In genomic region chr1:67174716-67175284, GRCh38 we compare ENCODE assay signal across 1 cellular context.
TF ChIP-seq lines count a peak whose summit lies in the region.

No MANE protein-coding gene starts in this region.

TF ChIP-seq in GM12878, 131 proteins besides CTCF, POLR2A, EP300 and RAD21:
- TF ChIP-seq SMAD5 (IDR thresholded peaks at IDR 0.05; ENCODE audit: low read depth) = no peak
- TF ChIP-seq NR2C2 (IDR thresholded peaks at IDR 0.05; ENCODE audit: borderline replicate concordance, control insufficient read depth, insufficient read length, low read depth) = no peak
- no peak for TF ChIP-seq ASH2L (IDR thresholded peaks at IDR 0.05; ENCODE audit: borderline replicate concordance, low read depth)
- TF ChIP-seq PKNOX1 (IDR thresholded peaks at IDR 0.05) = peak; percentile 63
- no peak for TF ChIP-seq NBN (IDR thresholded peaks at IDR 0.05)
- no peak for TF ChIP-seq MEF2B (IDR thresholded peaks at IDR 0.05; ENCODE audit: partially characterized antibody, poor library complexity, severe bottlenecking)
- TF ChIP-seq JUNB (IDR thresholded peaks at IDR 0.05) = 0 out of 2 replicates have a peak, but pooled peaks have one; percentile 11
- TF ChIP-seq E2F8 (IDR thresholded peaks at IDR 0.05; ENCODE audit: low read depth, partially characterized antibody) = no peak
- no peak for TF ChIP-seq RELA (IDR thresholded peaks at IDR 0.05; ENCODE audit: borderline replicate concordance, partially characterized antibody)
- TF ChIP-seq HDAC6 (IDR thresholded peaks at IDR 0.05; ENCODE audit: unreplicated experiment) = no peak
- TF ChIP-seq RUNX3 (IDR thresholded peaks at IDR 0.05; ENCODE audit: low read length) = 0 out of 2 replicates have a peak, but pooled peaks have one; percentile 23
- TF ChIP-seq IRF4 (IDR thresholded peaks at IDR 0.05; ENCODE audit: low read depth, low read length) = no peak
- no peak for TF ChIP-seq KAT2A (conservative IDR thresholded peaks at IDR 0.05; ENCODE audit: control insufficient read depth, low read depth, low read length)
- TF ChIP-seq HCFC1 (IDR thresholded peaks at IDR 0.05; ENCODE audit: low read length) = no peak
- TF ChIP-seq RAD51 (IDR thresholded peaks at IDR 0.05) = 0 out of 2 replicates have a peak, but pooled peaks have one; percentile 11
- TF ChIP-seq SPI1 (IDR thresholded peaks at IDR 0.05; ENCODE audit: borderline replicate concordance, insufficient read depth, low read depth, low read length) = no peak
- no peak for TF ChIP-seq SP1 (IDR thresholded peaks at IDR 0.05; ENCODE audit: low read depth, low read length)
- 0 out of 2 replicates have a peak, but pooled peaks have one; percentile 12 for TF ChIP-seq BCL11A (IDR thresholded peaks at IDR 0.05; ENCODE audit: low read depth, low read length)
- no peak for TF ChIP-seq STAT3 (IDR thresholded peaks at IDR 0.05; ENCODE audit: low read depth, low read length)
- TF ChIP-seq YY1 (IDR thresholded peaks at IDR 0.05; ENCODE audit: low read depth, low read length) = peak; percentile 91
- no peak for TF ChIP-seq IKZF2 (IDR thresholded peaks at IDR 0.05)
- 0 out of 2 replicates have a peak, but pooled peaks have one; percentile 9 for TF ChIP-seq CREM (IDR thresholded peaks at IDR 0.05; ENCODE audit: low read depth)
- TF ChIP-seq ZNF217 (IDR thresholded peaks at IDR 0.05) = no peak
- no peak for TF ChIP-seq ATF7 (IDR thresholded peaks at IDR 0.05; ENCODE audit: low read depth)
- no peak for TF ChIP-seq SKIL (IDR thresholded peaks at IDR 0.05; ENCODE audit: low read depth, poor library complexity, severe bottlenecking)
- TF ChIP-seq BHLHE40 (IDR thresholded peaks at IDR 0.05; ENCODE audit: borderline replicate concordance in 1 of 2, low read depth in 2 of 2, low read length in 1 of 2) = peak in 1 of 2 experiments; percentile 56; a peak in 1 of 4 replicates
- no peak for TF ChIP-seq TAF1 (IDR thresholded peaks at IDR 0.05; ENCODE audit: borderline replicate concordance, low read depth, low read length)
